Comparison of ENCODE assay signal across 17 cellular contexts in genomic region chr6:121549741-121550140, GRCh38.
A peak's percentile ranks its signal among the peaks of the same experiment; 100 is the strongest.
DNase-seq lines count a peak whose midpoint lies in the region; ATAC-seq, FAIRE-seq and TF ChIP-seq lines count a peak whose summit lies in the region.
"Had no signal": no experiment of that assay in that cellular context is flagged by ENCODE, and none has a peak within 500 bp of the region (broad histone marks: within the 10 kb centered on the region; RNA-seq: fewer than 3 reads in every experiment).

No MANE protein-coding gene starts in this region.

- no peak for TF ChIP-seq CTCF in AG09309 (IDR thresholded peaks at IDR 0.05; ENCODE audit: control insufficient read depth, insufficient read depth, low read depth, low read length, missing control alignments)
- TF ChIP-seq CTCF in bronchial epithelial cell (IDR thresholded peaks at IDR 0.05; ENCODE audit: insufficient read depth, low read length, severe bottlenecking) = no peak
- TF ChIP-seq CTCF in left lung (IDR thresholded peaks at IDR 0.05) = no peak
- no peak for TF ChIP-seq CTCF in WTC11 (IDR thresholded peaks at IDR 0.05)

- peaks cover 6% of the 10 kb centered on the region; the same call in 1 of the 2 replicates for H3K4me1 Mint-ChIP-seq in WTC11

- POLR2A ChIA-PET in WTC11 (lab: Charles Lee) (interaction anchor here (0.6 kb wide), 1 partner anchor 122 kb away, joined by 5 read pairs; no protein-coding TSS in a partner anchor), HEK293T (lab: Yijun Ruan, JAX) (no interaction called here)

- CTCF ChIA-PET in WTC11 (lab: Charles Lee) = no interaction called here
- CTCF ChIA-PET in HEK293T (lab: Yijun Ruan, JAX) = no interaction called here

- H3K36me3 Mint-ChIP-seq in WTC11 = peaks cover 3% of the 10 kb centered on the region

- ATAC-seq in left lung = peak; percentile 41
- no peak for ATAC-seq in WTC11
- no peak for ATAC-seq in left ventricle myocardium superior
- ATAC-seq: activated CD8-positive, alpha-beta T cell treated with anti-CD3 and anti-CD28 coated beads, Interleukin-2, amount 10 ng/mL, durations not matched to agents 7 days and 5 days; heart left ventricle had no signal

- no peaks in the 10 kb centered on the region for H3K4me1 ChIP-seq in left lung
- H3K4me1 ChIP-seq: BLaER1, heart left ventricle had no signal

- no peaks in the 10 kb centered on the region for H3K36me3 ChIP-seq in bronchial epithelial cell (ENCODE audit: control insufficient read depth, insufficient read depth, low read length)
- no peaks in the 10 kb centered on the region for H3K36me3 ChIP-seq in left lung
- H3K36me3 ChIP-seq: BLaER1, heart left ventricle, neutrophil had no signal

- H3K4me3 ChIP-seq in AG09309 (ENCODE audit: control insufficient read depth, low read depth, low read length) = no peak overlapping the region
- H3K4me3 ChIP-seq in bronchial epithelial cell (ENCODE audit: low read depth, low read length) = no peak overlapping the region
- H3K4me3 ChIP-seq in left lung = no peak overlapping the region
- H3K4me3 ChIP-seq: BLaER1, heart left ventricle had no signal

- peaks cover 4% of the 10 kb centered on the region; the same call in 1 of the 2 replicates for H3K9me3 Mint-ChIP-seq in WTC11

- FAIRE-seq in bronchial epithelial cell (lab: Jason Lieb, UNC) = no peak

- intact Hi-C loops in left lung (cut with DNase I) (no loop called here), left ventricle myocardium superior (cut with micrococcal nuclease) (no loop called here)

- no peak overlapping the region for H3K27ac ChIP-seq in left lung
- H3K27ac ChIP-seq: BLaER1, heart left ventricle, neutrophil had no signal

- H3K4me3 Mint-ChIP-seq in WTC11 = no peak overlapping the region
- H3K4me3 Mint-ChIP-seq: activated CD8-positive, alpha-beta T cell treated with anti-CD3 and anti-CD28 coated beads, Interleukin-2, amount 10 ng/mL, durations not matched to agents 7 days and 5 days; dendritic cell treated with granulocyte-macrophage colony-stimulating factor and Interleukin-4, amounts not matched to agents 40 ng/mL and 50 ng/mL, for 4 days had no signal

- no peaks in the 10 kb centered on the region for H3K27me3 Mint-ChIP-seq in WTC11 (ENCODE audit: low read depth)
- H3K27me3 Mint-ChIP-seq: dendritic cell treated with granulocyte-macrophage colony-stimulating factor and Interleukin-4, amounts not matched to agents 40 ng/mL and 50 ng/mL, for 4 days had no signal

- H3K27ac Mint-ChIP-seq in WTC11 = no peak overlapping the region
- H3K27ac Mint-ChIP-seq: activated CD8-positive, alpha-beta T cell treated with anti-CD3 and anti-CD28 coated beads, Interleukin-2, amount 10 ng/mL, durations not matched to agents 7 days and 5 days; dendritic cell treated with granulocyte-macrophage colony-stimulating factor and Interleukin-4, amounts not matched to agents 40 ng/mL and 50 ng/mL, for 4 days had no signal

- H3K9me3 ChIP-seq in left lung = no peaks in the 10 kb centered on the region
- H3K9me3 ChIP-seq: BLaER1, heart left ventricle, neutrophil had no signal

- H3K27me3 ChIP-seq in bronchial epithelial cell (ENCODE audit: control insufficient read depth, insufficient read depth, low read length) (no peaks in the 10 kb centered on the region), left lung (no peaks in the 10 kb centered on the region)
- H3K27me3 ChIP-seq: BLaER1, heart left ventricle, neutrophil had no signal

- DNase-seq in AG09309 (ENCODE audit: low read depth) (peak; percentile 76), M059J (ENCODE audit: low read depth) (peak; percentile 86), bronchial epithelial cell (ENCODE audit: low read depth) (peak; percentile 98), left lung (no peak), WTC11 (ENCODE audit: low spot score) (no peak), HEK293T (ENCODE audit: extremely low spot score) (no peak), left ventricle myocardium superior (no peak)
- DNase-seq in activated CD4-positive, alpha-beta T cell treated with anti-CD3 and anti-CD28 coated beads for 48 hours = no peak
- DNase-seq: activated CD8-positive, alpha-beta T cell treated with anti-CD3 and anti-CD28 coated beads, Interleukin-2, amount 10 ng/mL, durations not matched to agents 7 days and 5 days; activated naive CD4-positive, alpha-beta T cell treated with Interleukin-2 at 50 U/mL for 16 hours; heart left ventricle; stimulated activated CD4-positive, alpha-beta T cell treated with anti-CD3 and anti-CD28 coated beads, Interleukin-15, amount 100 ng/mL, for 24 hours; stimulated activated CD8-positive, alpha-beta memory T cell treated with anti-CD3 and anti-CD28 coated beads, Interleukin-4, amount 100 ng/mL, for 48 hours; T-helper 9 cell had no signal

TF ChIP-seq in WTC11, 78 proteins besides CTCF, POLR2A, EP300 and RAD21:
- TF ChIP-seq GABPB1 (CRISPR knock-in tag; IDR thresholded peaks at IDR 0.05) = no peak
- TF ChIP-seq GTF2I (CRISPR knock-in tag; conservative IDR thresholded peaks at IDR 0.05) = no peak

TF ChIP-seq in HEK293T, 16 proteins besides CTCF, POLR2A, EP300 and RAD21:
- TF ChIP-seq SP1 (IDR thresholded peaks at IDR 0.05) (no peak), LEF1 (IDR thresholded peaks at IDR 0.05; ENCODE audit: borderline replicate concordance) (no peak), FOXK2 (IDR thresholded peaks at IDR 0.05) (no peak), TARDBP (IDR thresholded peaks at IDR 0.05) (no peak), ARNT (IDR thresholded peaks at IDR 0.05) (no peak), SUZ12 (IDR thresholded peaks at IDR 0.05) (no peak)

Comparison
In these comparisons a context has a peak if more than half of its experiments do, and no peak if none do; other contexts are left out.
1. DNase-seq: peak in AG09309 (single experiment), M059J (single experiment) and bronchial epithelial cell (single experiment); none in left lung (0 of 2), activated CD4-positive, alpha-beta T cell treated with anti-CD3 and anti-CD28 coated beads for 48 hours (single experiment), WTC11 (single experiment), HEK293T (single experiment) and left ventricle myocardium superior (single experiment).